In genomic region chr10:89303161-89303560, GRCh38 we compare ENCODE assay signal across 11 cellular contexts. TPM values are rescaled to one million over a fixed set of nuclear protein-coding genes. Genes with fewer than 3 reads are reported as not detected.
DNase-seq lines count a peak whose midpoint lies in the region; ATAC-seq, FAIRE-seq and TF ChIP-seq lines count a peak whose summit lies in the region.
"Had no signal": no experiment of that assay in that cellular context is flagged by ENCODE, and none has a peak within 500 bp of the region (broad histone marks: within the 10 kb centered on the region; RNA-seq: fewer than 3 reads in every experiment).

No MANE protein-coding gene starts in this region.

- no peak overlapping the region for H3K4me3 ChIP-seq in thyroid gland (replicated peaks in 1 of 3)

- CTCF ChIA-PET in activated CD8-positive, alpha-beta T cell treated with anti-CD3 and anti-CD28 coated beads, Interleukin-2, amount 10 ng/mL, durations not matched to agents 7 days and 5 days (lab: Charles Lee) = interaction anchor here (1.0 to 4.0 kb wide), 4 partner anchors 17 to 89 kb away, joined by 3 to 18 read pairs (median 8); partner anchors contain the start of gene IFIT1

- no peak for DNase-seq in T-helper 1 cell
- no peak for DNase-seq in activated CD8-positive, alpha-beta T cell treated with anti-CD3 and anti-CD28 coated beads, Interleukin-2, amount 10 ng/mL, durations not matched to agents 7 days and 5 days
- DNase-seq in globus pallidus (ENCODE audit: low spot score) = peak; percentile 59
- DNase-seq in stimulated activated effector memory CD8-positive, alpha-beta T cell treated with anti-CD3 and anti-CD28 coated beads, Interleukin-12 subunit alpha, Interleukin-12 subunit beta, amount 100 ng/mL, for 72 hours (ENCODE audit: low spot score in 2 of 2) = no peak
- no peak for DNase-seq in AML-193 (lab: John Stamatoyannopoulos, UW)
- no peak for DNase-seq in frontal cortex (ENCODE audit: low spot score in 2 of 2)
- no peak for DNase-seq in thyroid gland
- DNase-seq: NCI-H1417 had no signal

- POLR2A ChIA-PET in activated CD8-positive, alpha-beta T cell treated with anti-CD3 and anti-CD28 coated beads, Interleukin-2, amount 10 ng/mL, durations not matched to agents 7 days and 5 days (lab: Charles Lee) = interaction anchor here (0.8 to 3.7 kb wide), 4 partner anchors 90 to 398 kb away, joined by 3 to 23 read pairs (median 6); partner anchors contain the start of genes IFIT1, IFIT5 and KIF20B

- peaks cover 9% of the 10 kb centered on the region for H3K36me3 Mint-ChIP-seq in T-helper 1 cell treated with Interleukin-12 subunit alpha and Interleukin-12 subunit beta and Interleukin-4 antibody, amounts not matched to agents 30 μg/mL and 1 μg/mL, for 36 hours (ENCODE audit: low read depth)
- H3K36me3 Mint-ChIP-seq in activated CD8-positive, alpha-beta T cell treated with anti-CD3 and anti-CD28 coated beads, Interleukin-2, amount 10 ng/mL, durations not matched to agents 7 days and 5 days (ENCODE audit: low read depth) = peaks cover 52% of the 10 kb centered on the region
- no peaks in the 10 kb centered on the region for H3K36me3 Mint-ChIP-seq in stimulated activated effector memory CD8-positive, alpha-beta T cell treated with anti-CD3 and anti-CD28 coated beads, Interleukin-12 subunit alpha, Interleukin-12 subunit beta, amount 100 ng/mL, for 72 hours

- ATAC-seq in activated CD8-positive, alpha-beta T cell treated with anti-CD3 and anti-CD28 coated beads, Interleukin-2, amount 10 ng/mL, durations not matched to agents 7 days and 5 days = no peak
- ATAC-seq in stimulated activated effector memory CD8-positive, alpha-beta T cell treated with anti-CD3 and anti-CD28 coated beads, Interleukin-12 subunit alpha, Interleukin-12 subunit beta, amount 100 ng/mL, for 72 hours = no peak

- peak overlapping the region; percentile 47 for H3K4me3 Mint-ChIP-seq in T-helper 1 cell treated with Interleukin-12 subunit alpha and Interleukin-12 subunit beta and Interleukin-4 antibody, amounts not matched to agents 30 μg/mL and 1 μg/mL, for 36 hours
- H3K4me3 Mint-ChIP-seq in activated CD8-positive, alpha-beta T cell treated with anti-CD3 and anti-CD28 coated beads, Interleukin-2, amount 10 ng/mL, durations not matched to agents 7 days and 5 days = peak overlapping the region; percentile 92
- peak overlapping the region; percentile 68 for H3K4me3 Mint-ChIP-seq in stimulated activated effector memory CD8-positive, alpha-beta T cell treated with anti-CD3 and anti-CD28 coated beads, Interleukin-12 subunit alpha, Interleukin-12 subunit beta, amount 100 ng/mL, for 72 hours

- H3K27ac Mint-ChIP-seq in T-helper 1 cell treated with Interleukin-12 subunit alpha and Interleukin-12 subunit beta and Interleukin-4 antibody, amounts not matched to agents 30 μg/mL and 1 μg/mL, for 36 hours = no peak overlapping the region
- peak overlapping the region; percentile 7 for H3K27ac Mint-ChIP-seq in activated CD8-positive, alpha-beta T cell treated with anti-CD3 and anti-CD28 coated beads, Interleukin-2, amount 10 ng/mL, durations not matched to agents 7 days and 5 days
- H3K27ac Mint-ChIP-seq in stimulated activated effector memory CD8-positive, alpha-beta T cell treated with anti-CD3 and anti-CD28 coated beads, Interleukin-12 subunit alpha, Interleukin-12 subunit beta, amount 100 ng/mL, for 72 hours = no peak overlapping the region

- FAIRE-seq in frontal cortex (lab: Jason Lieb, UNC) = no peak
- FAIRE-seq: A204.1 had no signal

- no peak for TF ChIP-seq POLR2A in thyroid gland (IDR thresholded peaks at IDR 0.05)

- peaks cover 5% of the 10 kb centered on the region in 2 donors for H3K36me3 ChIP-seq in thyroid gland

- TF ChIP-seq CTCF in thyroid gland (IDR thresholded peaks at IDR 0.05) = no peak

- peaks cover 45% of the 10 kb centered on the region for H3K27me3 Mint-ChIP-seq in T-helper 1 cell treated with Interleukin-12 subunit alpha and Interleukin-12 subunit beta and Interleukin-4 antibody, amounts not matched to agents 30 μg/mL and 1 μg/mL, for 36 hours (ENCODE audit: low read depth)
- H3K27me3 Mint-ChIP-seq in activated CD8-positive, alpha-beta T cell treated with anti-CD3 and anti-CD28 coated beads, Interleukin-2, amount 10 ng/mL, durations not matched to agents 7 days and 5 days (ENCODE audit: low read depth) = no peaks in the 10 kb centered on the region

- H3K9me3 ChIP-seq in thyroid gland = no peaks in the 10 kb centered on the region
- H3K9me3 ChIP-seq: Peyer's patch had no signal

- 72 to 80% methylated on average over 2 of the region's 2 CpGs for WGBS in thyroid gland, 2 donors

- peak overlapping the region in 1 of 3 donors; percentile 88 for H3K27ac ChIP-seq in thyroid gland

- intact Hi-C loops in thyroid gland (cut with DNase I) = no loop called here

- no peaks in the 10 kb centered on the region for H3K27me3 ChIP-seq in thyroid gland
- H3K27me3 ChIP-seq: Peyer's patch had no signal

- H3K4me1 ChIP-seq in thyroid gland = peaks cover 17 to 18% of the 10 kb centered on the region in 2 donors

- H3K9me3 Mint-ChIP-seq in T-helper 1 cell treated with Interleukin-12 subunit alpha and Interleukin-12 subunit beta and Interleukin-4 antibody, amounts not matched to agents 30 μg/mL and 1 μg/mL, for 36 hours = peaks cover 16% of the 10 kb centered on the region
- H3K9me3 Mint-ChIP-seq in activated CD8-positive, alpha-beta T cell treated with anti-CD3 and anti-CD28 coated beads, Interleukin-2, amount 10 ng/mL, durations not matched to agents 7 days and 5 days (ENCODE audit: insufficient read depth) = peaks cover 12% of the 10 kb centered on the region
- H3K9me3 Mint-ChIP-seq in stimulated activated effector memory CD8-positive, alpha-beta T cell treated with anti-CD3 and anti-CD28 coated beads, Interleukin-12 subunit alpha, Interleukin-12 subunit beta, amount 100 ng/mL, for 72 hours = peaks cover 2% of the 10 kb centered on the region

- peaks cover 23% of the 10 kb centered on the region for H3K4me1 Mint-ChIP-seq in T-helper 1 cell treated with Interleukin-12 subunit alpha and Interleukin-12 subunit beta and Interleukin-4 antibody, amounts not matched to agents 30 μg/mL and 1 μg/mL, for 36 hours (ENCODE audit: low read depth)
- H3K4me1 Mint-ChIP-seq in activated CD8-positive, alpha-beta T cell treated with anti-CD3 and anti-CD28 coated beads, Interleukin-2, amount 10 ng/mL, durations not matched to agents 7 days and 5 days (ENCODE audit: low read depth) = peaks cover 33% of the 10 kb centered on the region
- peaks cover 34% of the 10 kb centered on the region for H3K4me1 Mint-ChIP-seq in stimulated activated effector memory CD8-positive, alpha-beta T cell treated with anti-CD3 and anti-CD28 coated beads, Interleukin-12 subunit alpha, Interleukin-12 subunit beta, amount 100 ng/mL, for 72 hours

RNA-seq across cellular contexts. Expression of gene IFIT2, which starts 1.3 kb away (rescaled TPM):
- total RNA-seq in activated CD8-positive, alpha-beta T cell treated with anti-CD3 and anti-CD28 coated beads, Interleukin-2, amount 10 ng/mL, durations not matched to agents 7 days and 5 days = 1 to 10 TPM; 7.3 TPM
- 3.3 TPM for total RNA-seq in frontal cortex
- total RNA-seq in thyroid gland = 1 to 10 TPM; 3.4 to 5.4 (median 4.6) TPM

RNA-seq across cellular contexts. Expression of gene IFIT3, which starts 24.6 kb away (rescaled TPM):
- total RNA-seq in activated CD8-positive, alpha-beta T cell treated with anti-CD3 and anti-CD28 coated beads, Interleukin-2, amount 10 ng/mL, durations not matched to agents 7 days and 5 days = 10 to 100 TPM; 42.8 to 43.7 TPM
- 6.5 TPM for total RNA-seq in frontal cortex
- 10 to 100 TPM in 1 of 4 donors, 1 to 10 TPM in 3; 5.9 to 11.4 (median 8.8) TPM for total RNA-seq in thyroid gland

RNA-seq across cellular contexts. Expression of gene LIPA, which starts 51.6 kb away (rescaled TPM):
- total RNA-seq in activated CD8-positive, alpha-beta T cell treated with anti-CD3 and anti-CD28 coated beads, Interleukin-2, amount 10 ng/mL, durations not matched to agents 7 days and 5 days = 10 to 100 TPM; 23.5 to 29.2 TPM
- total RNA-seq in frontal cortex = 38.7 TPM
- 10 to 100 TPM; 29.1 to 45.8 (median 33.9) TPM for total RNA-seq in thyroid gland
